In the genomic region with DNA sequence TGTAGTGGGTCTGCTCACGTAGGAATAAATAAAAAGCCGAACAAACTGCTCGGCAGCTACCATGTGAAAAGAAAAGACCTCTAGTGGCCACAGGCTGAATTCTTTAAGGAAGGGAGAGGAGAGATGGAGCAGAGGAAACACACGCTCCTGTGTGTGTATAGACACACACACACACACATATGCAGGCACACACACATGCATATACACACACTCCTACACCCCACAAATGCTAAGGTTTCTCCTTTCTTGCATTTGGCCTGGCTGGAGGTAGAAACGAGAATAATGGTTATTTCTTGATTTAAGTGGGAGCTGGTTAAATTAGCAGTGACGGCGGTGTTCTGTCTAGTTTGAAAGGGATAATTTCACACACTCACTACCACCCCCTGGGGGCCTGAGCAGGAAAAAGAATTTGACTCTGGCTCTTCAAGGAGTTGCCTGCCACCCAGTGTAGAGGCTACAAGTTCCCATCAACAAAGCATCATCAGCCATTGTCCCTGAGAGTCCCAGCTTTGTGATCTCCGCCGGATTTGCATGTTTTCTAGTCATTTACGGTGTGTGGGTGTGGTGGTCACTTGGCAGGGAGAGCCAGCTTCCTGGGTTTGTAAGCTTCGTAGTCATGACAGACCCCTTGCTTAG, we compare ENCODE assay signal across 8 cellular contexts. TPM values are rescaled to one million over a fixed set of nuclear protein-coding genes. Genes with fewer than 3 reads are reported as not detected.
DNase-seq lines count a peak whose midpoint lies in the region; ATAC-seq and TF ChIP-seq lines count a peak whose summit lies in the region.

TSS of gene INSYN2B (minus strand) at position 78 of the 636 bp plus-strand sequence. CDS start 96,597 bp downstream, outside the sequence.

- ATAC-seq in GM18868 (IDR thresholded peaks at IDR 0.05; ENCODE audit: unreplicated experiment) (peak; percentile 87), HG03139 (IDR thresholded peaks at IDR 0.05; ENCODE audit: unreplicated experiment) (no peak)

- peaks cover 0 to 76% (median 6%) of the 10 kb centered on the region in 4 donors for H3K27me3 ChIP-seq in esophagus muscularis mucosa
- peaks cover 6% of the 10 kb centered on the region for H3K27me3 ChIP-seq in transverse colon

- H3K4me1 ChIP-seq in esophagus muscularis mucosa: peaks cover 0 to 11% (median 10%) of the 10 kb centered on the region in 4 donors
- peaks cover 0 to 9% (median 3%) of the 10 kb centered on the region in 4 donors for H3K4me1 ChIP-seq in transverse colon

- TF ChIP-seq CTCF in C4-2B (conservative IDR thresholded peaks at IDR 0.05): peak; percentile 95
- peak in 2 of 3 experiments; percentile 43 to 54 for TF ChIP-seq CTCF in esophagus muscularis mucosa (IDR thresholded peaks at IDR 0.05)
- TF ChIP-seq CTCF in transverse colon (IDR thresholded peaks at IDR 0.05): peak; percentile 28 to 39 (median 31)

- no peak for TF ChIP-seq EP300 in esophagus muscularis mucosa (IDR thresholded peaks at IDR 0.05)
- no peak for TF ChIP-seq EP300 in transverse colon (IDR thresholded peaks at IDR 0.05; ENCODE audit: low read depth)

- intact Hi-C loops in esophagus muscularis mucosa (cut with DNase I) (no loop called here), transverse colon (cut with DNase I; ENCODE audit: low total_unique reads) (no loop called here)

- H3K27ac ChIP-seq in C4-2B (no peak within 1 kb of the TSS), esophagus muscularis mucosa (replicated peaks in 1 of 4) (no peak within 1 kb of the TSS), transverse colon (no peak within 1 kb of the TSS)

- WGBS in esophagus muscularis mucosa: 14% methylated on average over 10 of the region's 11 CpGs
- 0 to 33% methylated on average over 4 to 11 of the region's 11 CpGs for WGBS in transverse colon (ENCODE audit: low coverage in 1 of 2), 2 donors

- H3K9me3 ChIP-seq in esophagus muscularis mucosa (no peaks in the 10 kb centered on the region), transverse colon (no peaks in the 10 kb centered on the region)

- H3K4me3 ChIP-seq in esophagus muscularis mucosa (peak within 1 kb of the TSS in 3 of 4 donors; percentile 8 to 38 (median 21)), transverse colon (no peak within 1 kb of the TSS)

- in situ Hi-C loops in transverse colon (cut with MboI; ENCODE audit: low pct_ligation_motif_present in 1 of 4, low pct_unique_long_range_greater_than_20kb in 1 of 4, low sequenced_read_pairs in 3 of 4): no loop called here

- no peaks in the 10 kb centered on the region for H3K36me3 ChIP-seq in esophagus muscularis mucosa
- H3K36me3 ChIP-seq in transverse colon: no peaks in the 10 kb centered on the region

- TF ChIP-seq POLR2A in esophagus muscularis mucosa (IDR thresholded peaks at IDR 0.05; ENCODE audit: low read depth) (no peak), transverse colon (IDR thresholded peaks at IDR 0.05) (no peak)

- peak; percentile 62 to 76 for DNase-seq in Kasumi-1 (lab: John Stamatoyannopoulos, UW)
- DNase-seq in SKM-1 treated with dmso at 0.1 percent for 144 hours (lab: John Stamatoyannopoulos, UW; ENCODE audit: unreplicated experiment): peak; percentile 49
- no peak for DNase-seq in esophagus muscularis mucosa (ENCODE audit: extremely low spot score)
- DNase-seq in middle frontal gyrus (ENCODE audit: extremely low spot score, low spot score): peak; percentile 83
- DNase-seq in transverse colon: peak; percentile 35

RNA-seq across cellular contexts. Expression of gene INSYN2B, which starts in this region (rescaled TPM):
- total RNA-seq in esophagus muscularis mucosa (not detected), transverse colon (not detected)

Comparison
In these comparisons a context has a peak if more than half of its experiments do, and no peak if none do; other contexts are left out.
1. Peak in DNase-seq in transverse colon; RNA of the gene not detected or under 1 TPM.
2. CTCF ChIP-seq: peak in every context shown above with its lines; median percentile 95 in C4-2B; 48 in esophagus muscularis mucosa; 31 in transverse colon.
3. H3K4me3 ChIP-seq: peak in esophagus muscularis mucosa (3 of 4); none in transverse colon (0 of 4).